1 cellular context compared by ENCODE assay signal in genomic region chr9:114112778-114113585, GRCh38.
TF ChIP-seq lines count a peak whose summit lies in the region.

No MANE protein-coding gene starts in this region.

TF ChIP-seq in IMR-90, 13 proteins besides CTCF, POLR2A, EP300 and RAD21:
- no peak for TF ChIP-seq CHD1 (IDR thresholded peaks at IDR 0.05; ENCODE audit: low read depth, low read length)
- TF ChIP-seq, protein P1, sequence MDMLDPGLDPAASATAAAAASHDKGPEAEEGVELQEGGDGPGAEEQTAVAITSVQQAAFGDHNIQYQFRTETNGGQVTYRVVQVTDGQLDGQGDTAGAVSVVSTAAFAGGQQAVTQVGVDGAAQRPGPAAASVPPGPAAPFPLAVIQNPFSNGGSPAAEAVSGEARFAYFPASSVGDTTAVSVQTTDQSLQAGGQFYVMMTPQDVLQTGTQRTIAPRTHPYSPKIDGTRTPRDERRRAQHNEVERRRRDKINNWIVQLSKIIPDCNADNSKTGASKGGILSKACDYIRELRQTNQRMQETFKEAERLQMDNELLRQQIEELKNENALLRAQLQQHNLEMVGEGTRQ (IDR thresholded peaks at IDR 0.05; ENCODE audit: low read depth, low read length): no peak
- TF ChIP-seq CEBPB (IDR thresholded peaks at IDR 0.05; ENCODE audit: low read depth, low read length): no peak
- TF ChIP-seq FOS (IDR thresholded peaks at IDR 0.05; ENCODE audit: low read depth, low read length): no peak
- TF ChIP-seq NFE2L2 (IDR thresholded peaks at IDR 0.05; ENCODE audit: low read depth, low read length): no peak
- no peak for TF ChIP-seq MAZ (IDR thresholded peaks at IDR 0.05; ENCODE audit: borderline replicate concordance, low read depth, low read length)
- TF ChIP-seq BHLHE40 (IDR thresholded peaks at IDR 0.05; ENCODE audit: low read depth, low read length): no peak
- no peak for TF ChIP-seq RFX5 (IDR thresholded peaks at IDR 0.05; ENCODE audit: low read depth, low read length)
- no peak for TF ChIP-seq MXI1 (IDR thresholded peaks at IDR 0.05; ENCODE audit: borderline replicate concordance, low read depth, low read length)
- TF ChIP-seq RCOR1 (IDR thresholded peaks at IDR 0.05; ENCODE audit: insufficient replicate concordance, low read length): no peak
- no peak for TF ChIP-seq SMC3 (IDR thresholded peaks at IDR 0.05; ENCODE audit: low read depth, low read length)
- TF ChIP-seq ELK1 (IDR thresholded peaks at IDR 0.05; ENCODE audit: borderline replicate concordance, low read depth, low read length): no peak
- TF ChIP-seq MAFK (IDR thresholded peaks at IDR 0.05; ENCODE audit: low read depth, low read length): no peak
